In the genomic region with DNA sequence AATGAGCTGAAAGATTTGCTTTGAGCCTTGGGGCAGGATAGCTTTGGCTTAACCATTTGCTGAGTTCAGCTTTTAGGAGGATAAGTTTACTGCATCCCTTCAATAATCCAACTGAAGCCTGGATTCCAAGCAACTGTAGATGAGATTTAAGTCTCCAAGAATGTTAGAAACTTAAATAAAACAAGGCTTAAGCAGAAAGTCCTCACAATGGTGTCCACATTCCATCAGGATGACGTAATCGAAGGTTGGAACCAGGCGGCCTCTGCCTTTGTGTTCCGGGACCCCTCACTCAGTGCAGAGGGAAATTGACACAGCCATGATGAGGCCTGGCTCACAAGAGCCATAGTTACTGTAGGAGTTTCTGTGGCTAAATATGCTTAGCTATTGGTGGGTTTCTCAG, we compare ENCODE assay signal across 14 cellular contexts.
A peak's percentile ranks its signal among the peaks of the same experiment; 100 is the strongest.
DNase-seq lines count a peak whose midpoint lies in the region; ATAC-seq, FAIRE-seq and TF ChIP-seq lines count a peak whose summit lies in the region.
"Had no signal": no experiment of that assay in that cellular context is flagged by ENCODE, and none has a peak within 500 bp of the region (broad histone marks: within the 10 kb centered on the region; RNA-seq: fewer than 3 reads in every experiment).

No MANE protein-coding gene starts in this region.

- in situ Hi-C loops in Panc1 (cut with HindIII; ENCODE audit: low pct_unique_long_range_greater_than_20kb, low sequenced_read_pairs), result no loop called here

- ATAC-seq in Panc1, result no peak
- ATAC-seq: psoas muscle had no signal

- DNase-seq in EL, result peak; percentile 58
- no peak for DNase-seq in Panc1 (ENCODE audit: low read depth, low spot score)
- DNase-seq in endothelial cell (ENCODE audit: low spot score), result peak; percentile 8
- DNase-seq in mesothelial cell of epicardium (ENCODE audit: low spot score in 2 of 2, unreplicated experiment in 2 of 2), result peak in 1 of 2 experiments; percentile 48
- no peak for DNase-seq in GM19239 (ENCODE audit: insufficient read length, low spot score)
- no peak for DNase-seq in NCI-H524 (lab: John Stamatoyannopoulos, UW)
- no peak for DNase-seq in NOMO-1 treated with DMSO at 0.1 percent for 48 hours (lab: John Stamatoyannopoulos, UW; ENCODE audit: unreplicated experiment)
- no peak for DNase-seq in T-helper 9 cell
- DNase-seq: amygdala, DND-41, left cardiac atrium, NCI-H1694 treated with DMSO at 0.1 percent for 48 hours, psoas muscle had no signal

- H3K9me3 Mint-ChIP-seq in endothelial cell (ENCODE audit: unreplicated experiment), result no peaks in the 10 kb centered on the region
- H3K9me3 Mint-ChIP-seq in mesothelial cell of epicardium, result peaks cover 6% of the 10 kb centered on the region

- CTCF ChIA-PET in Panc1 (lab: Charles Lee), result interaction anchor here (0.5 kb wide), 1 partner anchor 260 kb away, joined by 3 read pairs; a partner anchor contains a TSS

- H3K27ac Mint-ChIP-seq in endothelial cell (ENCODE audit: unreplicated experiment) (no peak overlapping the region), mesothelial cell of epicardium (peak overlapping the region; percentile 74)

- no peaks in the 10 kb centered on the region for H3K36me3 ChIP-seq in Panc1 (ENCODE audit: control insufficient read depth, insufficient read depth, low read length)

- no peak overlapping the region for H3K4me3 ChIP-seq in Panc1 (ENCODE audit: low read depth in 2 of 2, low read length in 2 of 2)
- H3K4me3 ChIP-seq: psoas muscle had no signal

- POLR2A ChIA-PET in Panc1 (lab: Charles Lee), result interaction anchor here (0.5 kb wide), 1 partner anchor 710 kb away, joined by 4 read pairs; a partner anchor contains a TSS

- intact Hi-C loops in Panc1 (cut with micrococcal nuclease; ENCODE audit: unreplicated experiment), result no loop called here

- H3K4me1 ChIP-seq in Panc1 (ENCODE audit: control insufficient read depth, insufficient read depth, low read length), result peaks cover 14% of the 10 kb centered on the region; the same call in 1 of the 2 replicates
- H3K4me1 ChIP-seq: psoas muscle had no signal

- H3K9me3 ChIP-seq in Panc1 (ENCODE audit: control insufficient read depth, insufficient read depth, low read depth, low read length), result no peaks in the 10 kb centered on the region
- H3K9me3 ChIP-seq: psoas muscle had no signal

- no TSS peak for BruUV-seq in Panc1 (replicated peaks; lab: Mats Ljungman, UMichigan)

- H3K27me3 ChIP-seq in Panc1 (ENCODE audit: control insufficient read depth, insufficient read depth, low read length), result no peaks in the 10 kb centered on the region

- peaks cover 3% of the 10 kb centered on the region for H3K4me1 Mint-ChIP-seq in endothelial cell (ENCODE audit: unreplicated experiment)
- peaks cover 19% of the 10 kb centered on the region for H3K4me1 Mint-ChIP-seq in mesothelial cell of epicardium

- H3K36me3 Mint-ChIP-seq in endothelial cell (ENCODE audit: low read depth, unreplicated experiment), result no peaks in the 10 kb centered on the region
- no peaks in the 10 kb centered on the region for H3K36me3 Mint-ChIP-seq in mesothelial cell of epicardium

- FAIRE-seq in GM19239 (lab: Jason Lieb, UNC), result no peak

- H3K4me3 Mint-ChIP-seq in endothelial cell (ENCODE audit: unreplicated experiment), result no peak overlapping the region
- no peak overlapping the region for H3K4me3 Mint-ChIP-seq in mesothelial cell of epicardium

- TF ChIP-seq CTCF in Panc1 (IDR thresholded peaks at IDR 0.05) (no peak), endothelial cell (IDR thresholded peaks at IDR 0.05; ENCODE audit: unreplicated experiment) (no peak), mesothelial cell of epicardium (IDR thresholded peaks at IDR 0.05; ENCODE audit: unreplicated experiment) (no peak)

- peak overlapping the region; percentile 42; the same call in 1 of the 2 replicates for H3K27ac ChIP-seq in Panc1 (ENCODE audit: low read length)
- H3K27ac ChIP-seq: epithelial cell of prostate, psoas muscle had no signal

- H3K27me3 Mint-ChIP-seq in endothelial cell (ENCODE audit: unreplicated experiment) (peaks cover 1% of the 10 kb centered on the region), mesothelial cell of epicardium (ENCODE audit: low read depth) (no peaks in the 10 kb centered on the region)

Comparison
In these comparisons a context has a peak if more than half of its experiments do, and no peak if none do; other contexts are left out.
1. DNase-seq: peak in EL (single experiment) and endothelial cell (single experiment); none in Panc1 (single experiment), GM19239 (single experiment), NCI-H524 (0 of 2), NOMO-1 treated with DMSO at 0.1 percent for 48 hours (single experiment) and T-helper 9 cell (single experiment).